ENCODE assay signal across 7 cellular contexts in the genomic region with DNA sequence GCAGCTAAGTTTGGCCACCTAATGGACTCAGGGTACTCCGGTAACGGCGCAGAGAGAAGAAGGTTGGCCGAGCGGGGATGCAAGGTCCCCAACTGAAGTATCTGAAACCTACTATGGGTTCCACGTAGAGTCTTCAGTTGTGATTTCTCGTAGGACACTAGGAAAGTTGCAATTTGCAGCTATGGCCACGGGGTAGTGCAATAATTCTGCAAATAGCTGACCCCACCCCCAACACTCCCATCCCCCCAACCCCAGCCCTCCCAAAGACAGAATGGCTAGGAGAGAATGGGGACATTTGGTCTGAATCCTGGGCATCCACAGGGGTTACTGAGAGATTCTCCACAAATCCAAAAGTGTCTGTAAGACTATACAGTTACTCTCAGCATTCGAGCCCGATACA. TPM values are rescaled to one million over a fixed set of nuclear protein-coding genes. Genes with fewer than 3 reads are reported as not detected.
A peak's percentile ranks its signal among the peaks of the same experiment; 100 is the strongest.
DNase-seq lines count a peak whose midpoint lies in the region; ATAC-seq, FAIRE-seq and TF ChIP-seq lines count a peak whose summit lies in the region.
"Not testable (repeated sequence)": the region's sequence is repeated elsewhere in the genome, so short reads cannot be mapped to it uniquely, and the experiment has no call there.
"Had no signal": no experiment of that assay in that cellular context is flagged by ENCODE, and none has a peak within 500 bp of the region (broad histone marks: within the 10 kb centered on the region; RNA-seq: fewer than 3 reads in every experiment).

No MANE protein-coding gene starts in this region.

- not testable (repeated sequence) for H3K27ac Mint-ChIP-seq in GM23338; WTC11; chondrocyte (ENCODE audit: unreplicated experiment)

- not testable (repeated sequence) for TF ChIP-seq POLR2A in GM12878 (IDR thresholded peaks at IDR 0.05; ENCODE audit: low read depth, low read length)

- not testable (repeated sequence) for H3F3A ChIP-seq in GM23338 (replicated peaks; ENCODE audit: low read depth)

- not testable (repeated sequence) for H2AFZ ChIP-seq in GM23338; GM12878 (ENCODE audit: control insufficient read depth, low read depth, low read length)

- H3K27me3 Mint-ChIP-seq in GM23338 (ENCODE audit: insufficient read depth, low read depth, poor library complexity); WTC11 (ENCODE audit: low read depth); chondrocyte (ENCODE audit: low read depth): not testable (repeated sequence)

- CTCF ChIA-PET in WTC11 (lab: Charles Lee); GM12878 (lab: Yijun Ruan, JAX): not testable (repeated sequence)

- in situ Hi-C loops in GM12878 (cut with MboI) = not testable (repeated sequence)

- not testable (repeated sequence) for H3K36me3 Mint-ChIP-seq in GM23338 (ENCODE audit: low read depth); WTC11; chondrocyte (ENCODE audit: low read depth)

- not testable (repeated sequence) for H3K9me3 ChIP-seq in GM12878 (replicated peaks; ENCODE audit: control insufficient read depth, insufficient read depth, low read length); left lung

- TF ChIP-seq RAD21 in GM12878 (IDR thresholded peaks at IDR 0.05; ENCODE audit: insufficient read depth, low read depth, low read length) = not testable (repeated sequence)

- not testable (repeated sequence) for H3K4me3 ChIP-seq in GM23338, GM12878, left lung

- intact Hi-C loops in GM12878 (cut with micrococcal nuclease; ENCODE audit: unreplicated experiment); left lung (cut with DNase I): not testable (repeated sequence)

- H3K9me2 ChIP-seq in GM23338 (ENCODE audit: insufficient read depth) = not testable (repeated sequence)

- not testable (repeated sequence) for DNase-seq in GM23338 (ENCODE audit: low spot score); WTC11 (ENCODE audit: low spot score); GM12878 (ENCODE audit: low read depth, low spot score); chondrocyte (ENCODE audit: low spot score); left lung

- not testable (repeated sequence) for H3K4me2 ChIP-seq in GM23338; GM12878 (ENCODE audit: control insufficient read depth, insufficient read depth)

- H3K4me1 Mint-ChIP-seq in GM23338; WTC11; chondrocyte (ENCODE audit: low read depth): not testable (repeated sequence)

- H3K36me3 ChIP-seq in GM23338 (ENCODE audit: insufficient read depth); GM12878 (ENCODE audit: control insufficient read depth in 2 of 2, insufficient read depth in 2 of 2, low read length in 1 of 2); left lung: not testable (repeated sequence)

- not testable (repeated sequence) for H3K4me3 Mint-ChIP-seq in GM23338; WTC11; chondrocyte (ENCODE audit: unreplicated experiment)

- SMC1A ChIA-PET in GM12878 (lab: Charles Lee; ENCODE audit: uncharacterized antibody, unreplicated experiment) = not testable (repeated sequence)

- not testable (repeated sequence) for H3K27me3 ChIP-seq in GM23338 (ENCODE audit: insufficient read depth); GM12878 (replicated peaks in 1 of 2; ENCODE audit: control insufficient read depth in 2 of 2, insufficient read depth in 2 of 2, low read length in 1 of 2); left lung

- peak; percentile 62; the same call in 2 of the 3 replicates for ATAC-seq in GM23338
- peak; percentile 71 for ATAC-seq in WTC11
- peak; percentile 31; the same call in 1 of the 3 replicates for ATAC-seq in GM12878
- ATAC-seq in left lung = peak; percentile 42

- not testable (repeated sequence) for TF ChIP-seq EP300 in GM12878 (IDR thresholded peaks at IDR 0.05; ENCODE audit: borderline replicate concordance in 1 of 2, control insufficient read depth in 1 of 2, low read depth in 2 of 2, low read length in 2 of 2)

- not testable (repeated sequence) for BruUV-seq in GM12878 (replicated peaks; lab: Mats Ljungman, UMichigan)

- not testable (repeated sequence) for H3K9me3 Mint-ChIP-seq in GM23338; WTC11; chondrocyte (ENCODE audit: low read depth)

- H3K9ac ChIP-seq in GM12878 (ENCODE audit: control insufficient read depth, insufficient read depth, low read length) = not testable (repeated sequence)

- not testable (repeated sequence) for TF ChIP-seq CTCF in GM23338 (conservative IDR thresholded peaks at IDR 0.05; ENCODE audit: low read depth in 2 of 2); WTC11 (IDR thresholded peaks at IDR 0.05); GM12878 (IDR thresholded peaks at IDR 0.05 in 2 of 3, conservative IDR thresholded peaks at IDR 0.05 in 1 of 3; ENCODE audit: control insufficient read depth in 2 of 3, extremely low read depth in 1 of 3, insufficient read depth in 1 of 3, low read depth in 3 of 3, low read length in 3 of 3); left lung (IDR thresholded peaks at IDR 0.05)
- peak; percentile 20 for TF ChIP-seq CTCF in chondrocyte (IDR thresholded peaks at IDR 0.05)

- H3K27ac ChIP-seq in GM23338 (ENCODE audit: low read depth); GM12878 (ENCODE audit: control insufficient read depth, insufficient read depth); left lung: not testable (repeated sequence)

- not testable (repeated sequence) for H4K20me1 ChIP-seq in GM23338 (replicated peaks; ENCODE audit: insufficient read depth); GM12878 (ENCODE audit: control insufficient read depth, insufficient read depth)

- not testable (repeated sequence) for FAIRE-seq in GM12878 (lab: Jason Lieb, UNC)

- RAD21 ChIA-PET in GM12878 (lab: Charles Lee; ENCODE audit: unreplicated experiment) = not testable (repeated sequence)

- POLR2A ChIA-PET in WTC11 (lab: Charles Lee); GM12878 (lab: Charles Lee): not testable (repeated sequence)

- not testable (repeated sequence) for H3K4me1 ChIP-seq in GM23338 (ENCODE audit: insufficient read depth); GM12878 (ENCODE audit: control insufficient read depth, insufficient read depth, low read length); left lung

- H3K79me2 ChIP-seq in GM23338 (replicated peaks; ENCODE audit: insufficient read depth); GM12878 (ENCODE audit: control insufficient read depth, insufficient read depth, low read length): not testable (repeated sequence)

- 92% methylated on average over 7 of the region's 10 CpGs for WGBS in GM12878 (ENCODE audit: insufficient coverage, insufficient replicate concordance, low lambda C conversion rate, missing lambda C conversion rate)

RNA-seq across cellular contexts. Expression of a gene that starts 46.5 kb away (rescaled TPM):
- total RNA-seq in GM23338 (2014; rRNA removed; shearing (Covaris generic)) = 1.4 and 5.9 TPM in 2 replicates
- polyA plus RNA-seq in GM23338 (2016; fragmentation: Nextera tagmentation; extraction: Ambion mirVana) = 0.73 and 1.5 TPM in 2 replicates
- 1.1 to 1.2 TPM (median 1.2 TPM) in 3 replicates for total RNA-seq in WTC11 (2021)
- total RNA-seq in GM12878 (2013; cell fraction: nucleolus; rRNA removed) = 1.3 and 2.4 TPM in 2 replicates
- 2.7 and 3.6 TPM in 2 replicates for total RNA-seq in GM12878 (2014; rRNA removed)
- 4.3 and 5.3 TPM in 2 replicates for total RNA-seq in GM12878 (2014; rRNA removed; fragmentation: Illumina TruSeq; extraction: Trizol)
- 4.1 and 4.3 TPM in 2 replicates for total RNA-seq in GM12878 (2021)
- 1.4 TPM for polyA plus RNA-seq in GM12878 (2011; ENCODE audit: low read depth)
- 0.69 and 0.89 TPM in 2 replicates for polyA plus RNA-seq in GM12878 (2011; rRNA removed)
- 0.66 and 0.92 TPM in 2 replicates for polyA plus RNA-seq in GM12878 (2011; cell fraction: cytosol; rRNA removed)
- polyA plus RNA-seq in GM12878 (2011; cell fraction: nucleus; rRNA removed) = 0.85 and 2.6 TPM in 2 replicates
- polyA plus RNA-seq in GM12878 (2012) = 1.4 and 2.1 TPM in 2 replicates
- polyA plus RNA-seq in GM12878 (2014; fragmentation: Illumina TruSeq; extraction: Trizol) = 3.4 and 5.5 TPM in 2 replicates
- under 1 TPM; 0.26 to 0.31 TPM for polyA plus RNA-seq in GM12878 (2014; fragmentation: Nextera tagmentation; extraction: Ambion mirVana)
- 3.0 and 3.4 TPM in 2 replicates for polyA plus RNA-seq in GM12878 (2014; rRNA removed)
- polyA plus RNA-seq in GM12878 (2016; fragmentation: Nextera tagmentation; extraction: Ambion mirVana) = 1 to 10 TPM; 2.1 to 2.7 TPM
- 2.8 and 4.9 TPM in 2 replicates for polyA minus RNA-seq in GM12878 (2011; rRNA and poly(A)+ RNA removed)
- polyA minus RNA-seq in GM12878 (2011; cell fraction: cytosol; rRNA and poly(A)+ RNA removed) = 0.94 and 1.1 TPM in 2 replicates
- 2.1 and 10.0 TPM in 2 replicates for polyA minus RNA-seq in GM12878 (2011; cell fraction: nucleus; rRNA and poly(A)+ RNA removed)
- total RNA-seq in chondrocyte = 113 to 172 TPM (median 127 TPM) in 3 replicates
- total RNA-seq in left lung = 10 to 100 TPM; 16.4 to 42.0 TPM
- total RNA-seq: Calu3 had no signal
- polyA plus RNA-seq: A549 had no signal
